8 cellular contexts compared by ENCODE assay signal in genomic region chr2:132038179-132038882, GRCh38.
DNase-seq lines count a peak whose midpoint lies in the region; ATAC-seq and TF ChIP-seq lines count a peak whose summit lies in the region.

No MANE protein-coding gene starts in this region.

- H3K27ac ChIP-seq in A673 (ENCODE audit: low read depth, low read length, poor library complexity, severe bottlenecking), result no peak overlapping the region

- H3K4me3 Mint-ChIP-seq in memory B cell, result peak overlapping the region; percentile 74

- H3K9ac ChIP-seq in ES-I3 (ENCODE audit: low read depth, low read length), result peak overlapping the region; percentile 43; the same call in 1 of the 2 replicates

- peaks cover 38% of the 10 kb centered on the region for H3K27me3 ChIP-seq in A673 (replicated peaks; ENCODE audit: insufficient read depth, low read depth, low read length, poor library complexity)

- no TSS peak for BruUV-seq in A673 (replicated peaks; lab: Mats Ljungman, UMichigan)

- CTCF ChIA-PET in A673 (lab: Charles Lee), result no interaction called here

- ATAC-seq in memory B cell (ENCODE audit: low read depth), result no peak
- no peak for ATAC-seq in HG02884 (IDR thresholded peaks at IDR 0.05; ENCODE audit: unreplicated experiment)
- no peak for ATAC-seq in mucosa of descending colon

- H3K9me3 ChIP-seq in A673 (ENCODE audit: low read depth, low read length, poor library complexity, severe bottlenecking), result no peaks in the 10 kb centered on the region
- no peaks in the 10 kb centered on the region for H3K9me3 ChIP-seq in ES-I3 (ENCODE audit: control insufficient read depth, insufficient read depth, low read length)
- no peaks in the 10 kb centered on the region for H3K9me3 ChIP-seq in mucosa of descending colon

- no peaks in the 10 kb centered on the region for H3K4me1 ChIP-seq in A673 (ENCODE audit: insufficient read depth, low read length, poor library complexity, severe bottlenecking)
- no peaks in the 10 kb centered on the region for H3K4me1 ChIP-seq in ES-I3 (ENCODE audit: insufficient read depth, low read length)
- peaks cover 7% of the 10 kb centered on the region for H3K4me1 ChIP-seq in mucosa of descending colon (ENCODE audit: low read depth)

- H3K27me3 Mint-ChIP-seq in memory B cell, result peaks cover 9% of the 10 kb centered on the region

- no peak for DNase-seq in A673 (ENCODE audit: low spot score)
- DNase-seq in astrocyte of the hippocampus (ENCODE audit: low read depth, low spot score), result peak; percentile 13
- no peak for DNase-seq in memory B cell (ENCODE audit: low spot score in 2 of 2)
- no peak for DNase-seq in Ammon's horn (ENCODE audit: low spot score)
- no peak for DNase-seq in putamen (ENCODE audit: low spot score)
- no peak for DNase-seq in mucosa of descending colon

- H3K4me1 Mint-ChIP-seq in memory B cell, result peaks cover 4% of the 10 kb centered on the region

- H3K36me3 Mint-ChIP-seq in memory B cell, result no peaks in the 10 kb centered on the region

- H3K36me3 ChIP-seq in A673 (ENCODE audit: insufficient read depth, low read length, poor library complexity, severe bottlenecking) (no peaks in the 10 kb centered on the region), ES-I3 (ENCODE audit: insufficient read depth, low read length) (no peaks in the 10 kb centered on the region), mucosa of descending colon (ENCODE audit: low read depth) (no peaks in the 10 kb centered on the region)

- peak overlapping the region; percentile 43 for H3K4me3 ChIP-seq in A673 (ENCODE audit: low read depth, low read length, poor library complexity, severe bottlenecking)
- H3K4me3 ChIP-seq in mucosa of descending colon, result no peak overlapping the region

- no peak overlapping the region for H3K27ac Mint-ChIP-seq in memory B cell

- intact Hi-C loops in A673 (cut with micrococcal nuclease; ENCODE audit: unreplicated experiment), result no loop called here
- intact Hi-C loops in mucosa of descending colon (cut with DNase I, micrococcal nuclease), result no loop called here

- POLR2A ChIA-PET in A673 (lab: Charles Lee; ENCODE audit: low non-redundant PET), result no interaction called here

- peaks cover 3% of the 10 kb centered on the region for H3K9me3 Mint-ChIP-seq in memory B cell

- no peak for TF ChIP-seq CTCF in A673 (conservative IDR thresholded peaks at IDR 0.05; ENCODE audit: low read depth, low read length)
- no peak for TF ChIP-seq CTCF in mucosa of descending colon (IDR thresholded peaks at IDR 0.05)
